In the genomic region with DNA sequence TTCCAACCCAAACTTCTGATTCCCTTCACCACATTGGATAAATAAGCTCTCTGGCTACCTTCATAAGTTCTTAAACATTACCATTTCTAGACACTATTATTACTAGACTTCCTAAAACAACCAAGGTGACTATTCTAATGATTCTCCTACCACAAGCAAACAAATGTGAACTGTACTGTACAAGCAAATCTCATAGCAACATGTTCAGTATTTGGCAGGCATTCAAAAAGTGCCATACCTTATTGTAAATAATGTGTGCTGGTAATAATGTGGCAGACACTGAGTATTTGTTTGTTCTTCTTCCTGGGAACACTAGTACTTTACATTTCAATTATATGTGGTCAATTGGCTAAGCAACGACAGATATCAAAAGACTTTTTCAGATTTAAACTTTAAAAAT, we compare ENCODE assay signal across 31 cellular contexts.
A peak's percentile ranks its signal among the peaks of the same experiment; 100 is the strongest.
DNase-seq lines count a peak whose midpoint lies in the region; ATAC-seq and TF ChIP-seq lines count a peak whose summit lies in the region.
"Had no signal": no experiment of that assay in that cellular context is flagged by ENCODE, and none has a peak within 500 bp of the region (broad histone marks: within the 10 kb centered on the region; RNA-seq: fewer than 3 reads in every experiment).

No MANE protein-coding gene starts in this region.

- no peak overlapping the region for H3K27ac ChIP-seq in epithelial cell of prostate
- H3K27ac ChIP-seq: breast epithelium, gastroesophageal sphincter, hepatocyte, lower lobe of right lung, right lobe of liver, SJSA1 had no signal

- ATAC-seq in GM18520 (IDR thresholded peaks at IDR 0.05; ENCODE audit: unreplicated experiment) (no peak), omental fat pad (ENCODE audit: low FRiP score) (no peak)
- ATAC-seq: activated naive CD4-positive, alpha-beta T cell treated with anti-CD3 and anti-CD28 coated beads, Interleukin-2, amount 50 U/mL, for 72 hours; CD8-positive, alpha-beta T cell; gastroesophageal sphincter; GM12878; lower lobe of right lung; naive thymus-derived CD4-positive, alpha-beta T cell; right lobe of liver; stimulated activated naive CD8-positive, alpha-beta T cell treated with anti-CD3 and anti-CD28 coated beads, Interleukin-15, amount 100 ng/mL, for 72 hours had no signal

- DNase-seq in DMS53 treated with DMSO at 0.1 percent for 48 hours (lab: John Stamatoyannopoulos, UW; ENCODE audit: unreplicated experiment) (peak; percentile 7), NCI-H1436 (lab: John Stamatoyannopoulos, UW) (peak; percentile 29), NCI-H510A (lab: John Stamatoyannopoulos, UW) (peak; percentile 16), epithelial cell of prostate (ENCODE audit: low read depth, low spot score) (peak; percentile 14), AML-193 (lab: John Stamatoyannopoulos, UW) (no peak), omental fat pad (ENCODE audit: low spot score) (no peak)
- DNase-seq: activated CD4-positive, alpha-beta T cell treated with anti-CD3 and anti-CD28 coated beads, Interleukin-2, amount 10 ng/mL, durations not matched to agents 24 days and 14 days; activated CD8-positive, alpha-beta memory T cell treated with anti-CD3 and anti-CD28 coated beads for 24 hours; activated T-cell treated with anti-CD3 and anti-CD28 coated beads for 4 hours; anterior cingulate cortex; BE2C; CD8-positive, alpha-beta T cell; H7; Kasumi-1; lower lobe of right lung; midbrain; MV-4-11; naive thymus-derived CD4-positive, alpha-beta T cell; NCI-H2029 treated with DMSO at 0.1 percent for 48 hours; NCI-H524 treated with DMSO at 0.1 percent for 48 hours; right lobe of liver; RPMI8226; stimulated activated naive CD8-positive, alpha-beta T cell treated with anti-CD3 and anti-CD28 coated beads, Interleukin-15, amount 100 ng/mL, for 72 hours; T1000 had no signal

- no peak for TF ChIP-seq CTCF in omental fat pad (IDR thresholded peaks at IDR 0.05)

Comparison
In these comparisons a context has a peak if more than half of its experiments do, and no peak if none do; other contexts are left out.
1. DNase-seq: peak in DMS53 treated with DMSO at 0.1 percent for 48 hours (single experiment), NCI-H1436 (single experiment), NCI-H510A (single experiment) and epithelial cell of prostate (single experiment); none in AML-193 (0 of 2) and omental fat pad (single experiment).